In the genomic region with DNA sequence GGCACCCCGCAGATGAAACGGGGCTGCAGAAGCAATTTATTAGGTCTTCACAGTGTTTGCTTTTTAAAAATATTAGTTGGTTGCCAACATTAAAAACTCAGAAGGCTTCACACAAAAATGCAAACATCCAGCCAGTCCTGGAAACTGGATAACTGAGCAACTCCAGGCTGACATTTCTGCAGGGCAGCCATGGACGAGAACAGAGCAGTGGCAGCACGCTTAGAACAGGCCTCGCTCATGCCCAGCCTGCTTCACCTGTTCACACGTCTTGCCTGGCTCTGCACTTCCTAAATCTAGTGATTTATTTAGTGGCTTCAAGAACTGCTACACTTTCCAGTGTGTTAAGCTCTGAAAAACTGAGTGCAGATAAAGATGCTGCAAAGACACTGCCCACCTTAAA, we compare ENCODE assay signal across 27 cellular contexts.
"Had no signal": no experiment of that assay in that cellular context is flagged by ENCODE, and none has a peak within 500 bp of the region (broad histone marks: within the 10 kb centered on the region; RNA-seq: fewer than 3 reads in every experiment).

No MANE protein-coding gene starts in this region.

- H2AFZ ChIP-seq: hepatocyte had no signal

- H3K9me3 ChIP-seq: ascending aorta, gastrocnemius medialis, testis, vagina had no signal

- H3K4me3 ChIP-seq: ascending aorta, coronary artery, dorsolateral prefrontal cortex, gastrocnemius medialis, hepatocyte, testis, vagina had no signal

- H3K4me1 ChIP-seq: gastrocnemius medialis, testis had no signal

- H3K36me3 Mint-ChIP-seq: natural killer cell had no signal

- H3K4me1 Mint-ChIP-seq: activated B cell treated with CpG ODN at 0.5 μM for 24 hours had no signal

- DNase-seq: activated B cell treated with CpG ODN at 0.5 μM for 24 hours; activated CD4-positive, alpha-beta T cell treated with anti-CD3 and anti-CD28 coated beads, Interleukin-2, amount 50 U/mL, for 1 hour; activated CD8-positive, alpha-beta T cell treated with anti-CD3 and anti-CD28 coated beads, Interleukin-2, amount 10 ng/mL, durations not matched to agents 7 days and 5 days; activated effector memory CD4-positive, alpha-beta T cell treated with anti-CD3 and anti-CD28 coated beads, Interleukin-2, amount 50 U/mL, for 16 hours; activated naive CD4-positive, alpha-beta T cell treated with anti-CD3 and anti-CD28 coated beads for 36 hours; activated naive CD8-positive, alpha-beta T cell treated with anti-CD3 and anti-CD28 coated beads, Interleukin-2, amount 10 ng/mL, durations not matched to agents 7 days and 5 days; activated T-cell treated with anti-CD3 and anti-CD28 coated beads for 4 hours; brain microvascular endothelial cell; effector memory CD4-positive, alpha-beta T cell; erythroblast; gastrocnemius medialis; glutamatergic neuron; islet precursor cell; natural killer cell; stimulated activated CD4-positive, alpha-beta T cell treated with anti-CD3 and anti-CD28 coated beads, Interleukin-2, amount 100 ng/mL, for 48 hours; stimulated activated naive CD8-positive, alpha-beta T cell treated with anti-CD3 and anti-CD28 coated beads, Interleukin-15, Interleukin-2, amounts not matched to agents 100 U/mL and 50 U/mL, for 24 hours; T-helper 17 cell; T1000; testis; trophoblast cell had no signal

- H3K4me3 Mint-ChIP-seq: activated B cell treated with CpG ODN at 0.5 μM for 24 hours; activated CD8-positive, alpha-beta T cell treated with anti-CD3 and anti-CD28 coated beads, Interleukin-2, amount 10 ng/mL, durations not matched to agents 7 days and 5 days; activated naive CD4-positive, alpha-beta T cell treated with anti-CD3 and anti-CD28 coated beads for 36 hours; activated naive CD8-positive, alpha-beta T cell treated with anti-CD3 and anti-CD28 coated beads, Interleukin-2, amount 10 ng/mL, durations not matched to agents 7 days and 5 days; natural killer cell; T-helper 17 cell had no signal

- H3K27me3 ChIP-seq: ascending aorta, brain microvascular endothelial cell, dorsolateral prefrontal cortex, gastrocnemius medialis, hepatocyte, testis, vagina had no signal

- H3K9me3 Mint-ChIP-seq: activated B cell treated with CpG ODN at 0.5 μM for 24 hours; activated naive CD4-positive, alpha-beta T cell treated with anti-CD3 and anti-CD28 coated beads for 36 hours; activated naive CD8-positive, alpha-beta T cell treated with anti-CD3 and anti-CD28 coated beads, Interleukin-2, amount 10 ng/mL, durations not matched to agents 7 days and 5 days; natural killer cell had no signal

- ATAC-seq: activated CD8-positive, alpha-beta T cell treated with anti-CD3 and anti-CD28 coated beads, Interleukin-2, amount 10 ng/mL, durations not matched to agents 7 days and 5 days; gastrocnemius medialis; left cardiac atrium; natural killer cell; right cardiac atrium; stimulated activated naive CD8-positive, alpha-beta T cell treated with anti-CD3 and anti-CD28 coated beads, Interleukin-15, Interleukin-2, amounts not matched to agents 100 U/mL and 50 U/mL, for 24 hours; T-helper 17 cell had no signal

- H3K27me3 Mint-ChIP-seq: activated B cell treated with CpG ODN at 0.5 μM for 24 hours; activated naive CD8-positive, alpha-beta T cell treated with anti-CD3 and anti-CD28 coated beads, Interleukin-2, amount 10 ng/mL, durations not matched to agents 7 days and 5 days; T-helper 17 cell had no signal

- H3K36me3 ChIP-seq: ascending aorta, brain microvascular endothelial cell, gastrocnemius medialis had no signal

- H3K27ac ChIP-seq: ascending aorta, brain microvascular endothelial cell, dorsolateral prefrontal cortex, gastrocnemius medialis, hepatocyte, testis had no signal

- H3K27ac Mint-ChIP-seq: activated B cell treated with CpG ODN at 0.5 μM for 24 hours; activated CD8-positive, alpha-beta T cell treated with anti-CD3 and anti-CD28 coated beads, Interleukin-2, amount 10 ng/mL, durations not matched to agents 7 days and 5 days; activated naive CD4-positive, alpha-beta T cell treated with anti-CD3 and anti-CD28 coated beads for 36 hours; activated naive CD8-positive, alpha-beta T cell treated with anti-CD3 and anti-CD28 coated beads, Interleukin-2, amount 10 ng/mL, durations not matched to agents 7 days and 5 days; T-helper 17 cell had no signal
